Comparison of ENCODE assay signal across 18 cellular contexts in genomic region chr12:53173085-53173715, GRCh38. TPM values are rescaled to one million over a fixed set of nuclear protein-coding genes. Genes with fewer than 3 reads are reported as not detected.
DNase-seq lines count a peak whose midpoint lies in the region; ATAC-seq, FAIRE-seq and TF ChIP-seq lines count a peak whose summit lies in the region.
"Had no signal": no experiment of that assay in that cellular context is flagged by ENCODE, and none has a peak within 500 bp of the region (broad histone marks: within the 10 kb centered on the region; RNA-seq: fewer than 3 reads in every experiment).

No MANE protein-coding gene starts in this region.

- ATAC-seq in left lobe of liver (no peak), GM18502 (IDR thresholded peaks at IDR 0.05; ENCODE audit: poor library complexity, unreplicated experiment) (no peak)

- no peak overlapping the region for H3K9ac ChIP-seq in BLaER1

- H3K4me1 ChIP-seq in BLaER1, result peaks cover 28% of the 10 kb centered on the region

- no peaks in the 10 kb centered on the region for H3K36me3 ChIP-seq in BLaER1
- H3K36me3 ChIP-seq in bronchial epithelial cell (ENCODE audit: control insufficient read depth, insufficient read depth, low read length), result peaks cover 11% of the 10 kb centered on the region

- TF ChIP-seq CTCF in bronchial epithelial cell (IDR thresholded peaks at IDR 0.05; ENCODE audit: insufficient read depth, low read length, severe bottlenecking) (no peak), GM13977 (IDR thresholded peaks at IDR 0.05; ENCODE audit: extremely low read depth, insufficient read depth, missing control alignments) (no peak)

- H3K4me3 ChIP-seq in BLaER1, result no peak overlapping the region
- no peak overlapping the region for H3K4me3 ChIP-seq in bronchial epithelial cell (ENCODE audit: low read depth, low read length)
- H3K4me3 ChIP-seq: heart right ventricle had no signal

- H3K27me3 ChIP-seq in BLaER1 (no peaks in the 10 kb centered on the region), bronchial epithelial cell (ENCODE audit: control insufficient read depth, insufficient read depth, low read length) (no peaks in the 10 kb centered on the region)
- H3K27me3 ChIP-seq: heart right ventricle had no signal

- peak overlapping the region; percentile 55 for H3K27ac ChIP-seq in BLaER1
- H3K27ac ChIP-seq: heart right ventricle had no signal

- DNase-seq in M059J (ENCODE audit: low read depth) (peak; percentile 74), bronchial epithelial cell (ENCODE audit: low read depth) (peak; percentile 42), left lobe of liver (ENCODE audit: low spot score) (peak; percentile 36), superior temporal gyrus (ENCODE audit: extremely low spot score) (no peak), GM13977 (ENCODE audit: low spot score) (no peak), midbrain (lab: John Stamatoyannopoulos, UW) (no peak)
- DNase-seq: activated B cell treated with CpG ODN at 0.5 μM for 24 hours; activated gamma-delta T cell; anterior cingulate cortex; heart right ventricle; kidney glomerular epithelial cell; NCI-H1048; NCI-H2171 treated with DMSO at 0.1 percent for 48 hours; nucleus accumbens; stimulated activated CD4-positive, alpha-beta T cell treated with anti-CD3 and anti-CD28 coated beads, Interleukin-2, amount 100 ng/mL, for 48 hours had no signal

- no peak overlapping the region for H3K4me2 ChIP-seq in BLaER1

- in situ Hi-C loops in GM13977 (cut with MboI; ENCODE audit: low pct_unique_long_range_greater_than_20kb, low sequenced_read_pairs, unreplicated experiment), result no loop called here

- no peaks in the 10 kb centered on the region for H4K20me1 ChIP-seq in BLaER1

- no peaks in the 10 kb centered on the region for H3K9me3 ChIP-seq in BLaER1
- H3K9me3 ChIP-seq: heart right ventricle had no signal

- FAIRE-seq in bronchial epithelial cell (lab: Jason Lieb, UNC), result no peak
- FAIRE-seq: D721Med had no signal

RNA-seq across cellular contexts. Expression of gene ZNF740, which starts 7.3 kb away (rescaled TPM):
- total RNA-seq in M059J (2014; rRNA removed; shearing (Covaris generic)), result 9.5 and 11.7 TPM in 2 replicates
- total RNA-seq in bronchial epithelial cell (15.2 and 16.6 TPM in 2 replicates), left lobe of liver (25.9 TPM)

RNA-seq across cellular contexts. Expression of gene CSAD, which starts 7.5 kb away (rescaled TPM):
- total RNA-seq in M059J (2014; rRNA removed; shearing (Covaris generic)), result 0.89 and 2.6 TPM in 2 replicates
- total RNA-seq in bronchial epithelial cell (6.6 and 11.1 TPM in 2 replicates), left lobe of liver (53.6 TPM)

RNA-seq across cellular contexts. Expression of gene ITGB7, which starts 33.9 kb away (rescaled TPM):
- total RNA-seq in M059J (2014; rRNA removed; shearing (Covaris generic)), result not detected in 2 replicates
- total RNA-seq in bronchial epithelial cell (8.4 and 15.7 TPM in 2 replicates), left lobe of liver (8.6 TPM)

RNA-seq across cellular contexts. Expression of gene RARG, which starts 58.8 kb away (rescaled TPM):
- total RNA-seq in M059J (2014; rRNA removed; shearing (Covaris generic)), result 16.7 and 22.1 TPM in 2 replicates
- 24.7 and 74.6 TPM in 2 replicates for total RNA-seq in bronchial epithelial cell
- total RNA-seq in left lobe of liver, result 2.5 TPM

Comparison
In these comparisons a context has a peak if more than half of its experiments do, and no peak if none do; other contexts are left out.
1. DNase-seq: peak in M059J (single experiment), bronchial epithelial cell (single experiment) and left lobe of liver (single experiment); none in superior temporal gyrus (single experiment), GM13977 (single experiment) and midbrain (single experiment).